Comparison of ENCODE assay signal across 21 cellular contexts in the genomic region with DNA sequence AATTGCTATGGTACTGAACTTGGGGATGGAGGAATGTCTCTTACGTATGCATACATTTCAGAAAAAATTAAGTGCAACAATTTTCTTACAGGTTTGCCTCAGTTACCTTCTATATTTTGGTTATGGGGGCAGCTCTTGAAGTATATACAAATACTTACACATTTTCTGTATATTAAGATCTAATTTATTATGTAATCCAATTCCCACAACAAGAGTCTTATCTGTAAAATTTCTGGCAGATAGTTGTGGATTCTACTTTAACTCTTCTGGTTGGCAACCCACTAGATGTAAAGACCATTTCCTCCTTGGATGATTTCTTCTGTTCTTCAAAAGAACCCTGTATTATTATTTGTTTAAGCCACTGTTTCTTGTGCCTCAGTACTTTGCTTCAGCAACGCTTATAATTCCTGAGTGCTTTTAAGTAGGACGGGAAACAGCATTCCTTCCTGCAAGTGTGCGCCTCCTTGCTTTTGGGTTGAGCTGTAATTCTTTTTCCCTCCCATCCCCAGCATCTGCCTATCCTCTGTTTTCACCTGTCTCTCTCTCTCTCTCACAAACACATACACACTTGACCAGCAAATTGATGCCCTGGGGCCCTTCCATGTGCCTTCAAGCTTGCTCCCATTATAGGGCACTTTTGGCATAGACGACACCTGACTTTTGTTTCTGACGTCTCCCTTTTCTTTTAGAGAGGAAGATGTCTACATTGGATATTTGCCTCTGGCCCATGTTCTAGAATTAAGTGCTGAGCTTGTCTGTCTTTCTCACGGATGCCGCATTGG.
"Had no signal": no experiment of that assay in that cellular context is flagged by ENCODE, and none has a peak within 500 bp of the region (broad histone marks: within the 10 kb centered on the region; RNA-seq: fewer than 3 reads in every experiment).

No MANE protein-coding gene starts in this region.

- H3K27ac ChIP-seq: coronary artery, esophagus muscularis mucosa, sigmoid colon, transverse colon had no signal

- H3K9me3 ChIP-seq: esophagus muscularis mucosa, sigmoid colon, transverse colon had no signal

- FAIRE-seq: bronchial epithelial cell had no signal

- ATAC-seq: activated T-cell treated with anti-CD3 and anti-CD28 coated beads, Interleukin-2, amount 50 U/mL, for 4 hours; natural killer cell; stimulated activated naive B cell treated with anti-CD40 and anti-IgM and Interleukin-4, amounts not matched to agents 10 μg/mL and 1 μg/mL and 100 μg/mL, for 72 hours had no signal

- H3K4me3 ChIP-seq: coronary artery, esophagus muscularis mucosa, sigmoid colon, smooth muscle cell, transverse colon had no signal

- H3K27me3 ChIP-seq: esophagus muscularis mucosa, sigmoid colon, transverse colon had no signal

- DNase-seq: activated CD4-positive, alpha-beta T cell treated with anti-CD3 and anti-CD28 coated beads for 4 hours; activated CD4-positive, alpha-beta T cell treated with anti-CD3 and anti-CD28 coated beads, Interleukin-2, amount 50 U/mL, for 48 hours; activated CD4-positive, CD25-positive, alpha-beta regulatory T cell; activated CD8-positive, alpha-beta memory T cell treated with anti-CD3 and anti-CD28 coated beads, Interleukin-2, amount 50 U/mL, for 48 hours; activated naive CD4-positive, alpha-beta T cell; activated T-cell treated with anti-CD3 and anti-CD28 coated beads, Interleukin-2, amount 50 U/mL, for 4 hours; cerebellar nuclear complex; glutamatergic neuron; hippocampal formation; midbrain; natural killer cell; sigmoid colon; stimulated activated CD4-positive, alpha-beta T cell treated with anti-CD3 and anti-CD28 coated beads, Interleukin-15, amount 100 ng/mL, for 24 hours; stimulated activated CD4-positive, alpha-beta T cell treated with anti-CD3 and anti-CD28 coated beads, Interleukin-2, amount 100 ng/mL, for 48 hours; stimulated activated CD8-positive, alpha-beta memory T cell treated with anti-CD3 and anti-CD28 coated beads, Interleukin-4, amount 100 ng/mL, for 48 hours; stimulated activated naive B cell treated with anti-CD40 and anti-IgM and Interleukin-4, amounts not matched to agents 10 μg/mL and 1 μg/mL and 100 μg/mL, for 72 hours; transverse colon had no signal

- H3K4me2 ChIP-seq: smooth muscle cell had no signal

- H3K4me1 ChIP-seq: transverse colon had no signal
